ENCODE assay signal across 10 cellular contexts in genomic region chr17:76872221-76872873, GRCh38. TPM values are rescaled to one million over a fixed set of nuclear protein-coding genes. Genes with fewer than 3 reads are reported as not detected.
DNase-seq lines count a peak whose midpoint lies in the region; ATAC-seq, FAIRE-seq and TF ChIP-seq lines count a peak whose summit lies in the region.
"Had no signal": no experiment of that assay in that cellular context is flagged by ENCODE, and none has a peak within 500 bp of the region (broad histone marks: within the 10 kb centered on the region; RNA-seq: fewer than 3 reads in every experiment).

No MANE protein-coding gene starts in this region.

- peak overlapping the region; percentile 22 for H3K9ac ChIP-seq in HCT116 (ENCODE audit: low read length)

- peaks cover 8% of the 10 kb centered on the region for H3K36me3 Mint-ChIP-seq in glutamatergic neuron (ENCODE audit: unreplicated experiment)

- peak; percentile 79 for ATAC-seq in HCT116
- ATAC-seq in GM21390 (IDR thresholded peaks at IDR 0.05; ENCODE audit: unreplicated experiment): no peak
- ATAC-seq: sciatic nerve had no signal

- H3K9me3 ChIP-seq in HCT116 (ENCODE audit: control insufficient read depth in 1 of 2, insufficient read depth in 1 of 2, low read depth in 1 of 2, low read length in 2 of 2): peaks cover 5 to 8% of the 10 kb centered on the region in 2 experiments; a peak in 2 of 4 replicates

- H2AFZ ChIP-seq in HCT116 (ENCODE audit: low read depth, low read length, poor library complexity, severe bottlenecking): peak overlapping the region; percentile 39

- H3K4me3 ChIP-seq in HCT116 (replicated peaks in 1 of 2; ENCODE audit: low read depth in 1 of 2, low read length in 2 of 2): peak overlapping the region; percentile 0 to 35; a peak in 3 of 4 replicates

- no peaks in the 10 kb centered on the region for H3K79me2 ChIP-seq in HCT116 (ENCODE audit: insufficient read depth, low read length)

- CTCF ChIA-PET in HCT116 (lab: Charles Lee): interaction anchor here (0.7 to 2.6 kb wide), 8 partner anchors 78 to 383 kb away, joined by 3 to 24 read pairs (median 4); no protein-coding TSS in a partner anchor

- H3K4me1 ChIP-seq in HCT116 (ENCODE audit: control insufficient read depth in 1 of 2, insufficient read depth in 2 of 2, low read length in 2 of 2): peaks cover 34 to 47% of the 10 kb centered on the region in 2 experiments

- RAD21 ChIA-PET in HCT116 (lab: Charles Lee; ENCODE audit: low non-redundant PET in 1 of 2, low total read pairs in 2 of 2, uncharacterized antibody in 2 of 2, unreplicated experiment in 2 of 2): interaction anchor here in 1 of 2 experiments (0.5 to 1.2 kb wide), 3 partner anchors 145 to 184 kb away, joined by 4 to 9 read pairs (median 5); no protein-coding TSS in a partner anchor

- DNase-seq in AG08396 (ENCODE audit: low spot score): peak; percentile 94
- DNase-seq in HCT116 (ENCODE audit: low read depth, low spot score): peak; percentile 81
- peak; percentile 93 for DNase-seq in T1000 (lab: John Stamatoyannopoulos, UW)
- no peak for DNase-seq in glutamatergic neuron
- no peak for DNase-seq in GM19240 (ENCODE audit: insufficient read length, low spot score)
- no peak for DNase-seq in pons (ENCODE audit: low spot score)
- DNase-seq in GM12891 (ENCODE audit: insufficient read length, low spot score): no peak
- DNase-seq: NCI-H510A had no signal

- no peak for TF ChIP-seq CTCF in HCT116 (IDR thresholded peaks at IDR 0.05 in 2 of 3, conservative IDR thresholded peaks at IDR 0.05 in 1 of 3; ENCODE audit: borderline replicate concordance in 1 of 3, insufficient read depth in 1 of 3, low read depth in 2 of 3, low read length in 2 of 3)
- no peak for TF ChIP-seq CTCF in glutamatergic neuron (IDR thresholded peaks at IDR 0.05; ENCODE audit: partially characterized antibody, unreplicated experiment)

- peaks cover 12% of the 10 kb centered on the region for H3K27me3 Mint-ChIP-seq in glutamatergic neuron (ENCODE audit: unreplicated experiment)

- peak overlapping the region; percentile 49 for H3K27ac ChIP-seq in HCT116 (ENCODE audit: low read depth, low read length)

- no peaks in the 10 kb centered on the region for H3K27me3 ChIP-seq in HCT116 (ENCODE audit: insufficient read depth, low read length)

- TF ChIP-seq POLR2A in HCT116 (IDR thresholded peaks at IDR 0.05; ENCODE audit: borderline replicate concordance, extremely low read depth, insufficient read depth, insufficient read length) (no peak), GM12891 (IDR thresholded peaks at IDR 0.05; ENCODE audit: low read depth, low read length) (no peak)

- peak overlapping the region; percentile 66 for H3K4me2 ChIP-seq in HCT116 (ENCODE audit: low read length)

- TF ChIP-seq RAD21 in HCT116 (IDR thresholded peaks at IDR 0.05; ENCODE audit: low read depth): no peak

- no peaks in the 10 kb centered on the region for H3K9me2 ChIP-seq in HCT116 (ENCODE audit: insufficient read depth)

- H3K36me3 ChIP-seq in HCT116 (ENCODE audit: control insufficient read depth in 1 of 2, insufficient read depth in 2 of 2, low read length in 2 of 2): no peaks in the 10 kb centered on the region

- H3K27ac Mint-ChIP-seq in glutamatergic neuron (ENCODE audit: unreplicated experiment): no peak overlapping the region

- no peaks in the 10 kb centered on the region for H4K20me1 ChIP-seq in HCT116 (ENCODE audit: insufficient read depth)

- no peak for FAIRE-seq in GM12891 (lab: Jason Lieb, UNC)

- POLR2A ChIA-PET in HCT116 (lab: Charles Lee): interaction anchor here (0.9 to 1.0 kb wide), 2 partner anchors 190 to 384 kb away, joined by 3 read pairs; no protein-coding TSS in a partner anchor

- no TSS peak for BruUV-seq in HCT116 (replicated peaks; lab: Mats Ljungman, UMichigan)

- peaks cover 8% of the 10 kb centered on the region for H3K9me3 Mint-ChIP-seq in glutamatergic neuron (ENCODE audit: unreplicated experiment)

- peaks cover 8% of the 10 kb centered on the region for H3K4me1 Mint-ChIP-seq in glutamatergic neuron (ENCODE audit: low read depth, unreplicated experiment)

- intact Hi-C loops in HCT116 (cut with micrococcal nuclease): loop anchor here (5.0 kb wide), 1 partner anchor 375 kb away; no protein-coding TSS in a partner anchor

- H3K4me3 Mint-ChIP-seq in glutamatergic neuron (ENCODE audit: unreplicated experiment): peak overlapping the region; percentile 46

TF ChIP-seq in HCT116, 20 proteins besides CTCF, POLR2A, EP300 and RAD21:
- TF ChIP-seq YY1 (IDR thresholded peaks at IDR 0.05; ENCODE audit: extremely low read depth, insufficient replicate concordance, low read depth, low read length) (peak; percentile 63), MAX (IDR thresholded peaks at IDR 0.05) (peak; percentile 94), ELF1 (IDR thresholded peaks at IDR 0.05; ENCODE audit: borderline replicate concordance, low read depth) (no peak), ZFX (IDR thresholded peaks at IDR 0.05) (no peak), EGR1 (IDR thresholded peaks at IDR 0.05; ENCODE audit: low read depth) (no peak), CBX3 (IDR thresholded peaks at IDR 0.05; ENCODE audit: low read depth) (peak; percentile 44), ZNF274 (IDR thresholded peaks at IDR 0.05; ENCODE audit: low read depth, low read length) (no peak), POLR2AphosphoS5 (IDR thresholded peaks at IDR 0.05; ENCODE audit: low read depth, low read length) (peak; percentile 48), CEBPB (IDR thresholded peaks at IDR 0.05; ENCODE audit: low read depth) (no peak), FOSL1 (IDR thresholded peaks at IDR 0.05; ENCODE audit: low read depth) (peak; percentile 81)

TF ChIP-seq in GM12891, 5 proteins besides CTCF, POLR2A, EP300 and RAD21:
- TF ChIP-seq SPI1 (IDR thresholded peaks at IDR 0.05; ENCODE audit: low read depth, low read length) (no peak), POU2F2 (IDR thresholded peaks at IDR 0.05; ENCODE audit: low read depth, low read length) (no peak), TAF1 (IDR thresholded peaks at IDR 0.05; ENCODE audit: low read depth, low read length) (no peak), PAX5 (IDR thresholded peaks at IDR 0.05; ENCODE audit: insufficient read depth, low read length, severe bottlenecking) (no peak), POLR2AphosphoS5 (IDR thresholded peaks at IDR 0.05; ENCODE audit: low read depth, low read length) (no peak)

RNA-seq across cellular contexts. Expression of gene MGAT5B, which starts 4.1 kb away (rescaled TPM):
- total RNA-seq in HCT116 (2021; ENCODE audit: unreplicated experiment): 4.4 TPM
- polyA plus RNA-seq in HCT116 (2012): 3.8 and 5.0 TPM in 2 replicates
- 22.9 TPM for total RNA-seq in glutamatergic neuron (ENCODE audit: unreplicated experiment)
- polyA plus RNA-seq in GM12891 (2012; ENCODE audit: low read depth, missing spikeins): not detected

Comparison
In these comparisons a context has a peak if more than half of its experiments do, and no peak if none do; other contexts are left out.
1. DNase-seq: peak in AG08396 (single experiment), HCT116 (single experiment) and T1000 (single experiment); none in glutamatergic neuron (single experiment), GM19240 (single experiment), pons (single experiment) and GM12891 (single experiment).